ENCODE assay signal across 17 cellular contexts in genomic region chrX:345020-345925, GRCh38. TPM values are rescaled to one million over a fixed set of nuclear protein-coding genes. Genes with fewer than 3 reads are reported as not detected.
A peak's percentile ranks its signal among the peaks of the same experiment; 100 is the strongest.
DNase-seq lines count a peak whose midpoint lies in the region; ATAC-seq and TF ChIP-seq lines count a peak whose summit lies in the region.
"Had no signal": no experiment of that assay in that cellular context is flagged by ENCODE, and none has a peak within 500 bp of the region (broad histone marks: within the 10 kb centered on the region; RNA-seq: fewer than 3 reads in every experiment).

No MANE protein-coding gene starts in this region.

- H3K4me3 ChIP-seq in spleen = no peak overlapping the region

- H3K27ac ChIP-seq in spleen = no peak overlapping the region
- H3K27ac ChIP-seq: 22Rv1 had no signal

- WGBS in spleen, 5 donors = 94 to 96% (median 95%) methylated on average over 47 to 63 of the region's 63 CpGs

- H3K36me3 ChIP-seq in spleen = peaks cover 0 to 53% (median 12%) of the 10 kb centered on the region in 6 donors

- no peak for TF ChIP-seq POLR2A in spleen (IDR thresholded peaks at IDR 0.05)

- peaks cover 0 to 14% (median 3%) of the 10 kb centered on the region in 6 donors for H3K4me1 ChIP-seq in spleen

- peaks cover 29% of the 10 kb centered on the region for H3K36me3 Mint-ChIP-seq in activated CD8-positive, alpha-beta memory T cell treated with anti-CD3 and anti-CD28 coated beads, Interleukin-2, amount 10 ng/mL, durations not matched to agents 7 days and 5 days

- no peaks in the 10 kb centered on the region for H3K9me3 ChIP-seq in spleen

- H3K9me3 Mint-ChIP-seq in activated CD8-positive, alpha-beta memory T cell treated with anti-CD3 and anti-CD28 coated beads, Interleukin-2, amount 10 ng/mL, durations not matched to agents 7 days and 5 days (ENCODE audit: low read depth) = peaks cover 6% of the 10 kb centered on the region
- H3K9me3 Mint-ChIP-seq: CD4-positive, alpha-beta T cell had no signal

- peak; percentile 9 for DNase-seq in activated CD8-positive, alpha-beta memory T cell treated with anti-CD3 and anti-CD28 coated beads, Interleukin-2, amount 50 U/mL, for 4 hours
- DNase-seq in activated CD8-positive, alpha-beta memory T cell treated with anti-CD3 and anti-CD28 coated beads, Interleukin-2, amount 10 ng/mL, durations not matched to agents 7 days and 5 days = no peak
- DNase-seq in cardiac septum (ENCODE audit: low spot score) (peak; percentile 51), mesenteric fat pad (ENCODE audit: low spot score) (peak; percentile 87), spleen (peak; percentile 43), islet precursor cell (no peak)
- DNase-seq: CD4-positive, alpha-beta T cell; EL; H9; NCI-H1105; NCI-H187; NCI-H446; NCI-H69 had no signal

- no peaks in the 10 kb centered on the region for H3K27me3 Mint-ChIP-seq in activated CD8-positive, alpha-beta memory T cell treated with anti-CD3 and anti-CD28 coated beads, Interleukin-2, amount 10 ng/mL, durations not matched to agents 7 days and 5 days
- H3K27me3 Mint-ChIP-seq: B cell; CD4-positive, alpha-beta T cell had no signal

- intact Hi-C loops in cardiac septum (cut with DNase I) = no loop called here
- intact Hi-C loops in spleen (cut with DNase I; ENCODE audit: low total_unique reads) = no loop called here

- CTCF ChIA-PET in activated CD8-positive, alpha-beta memory T cell treated with anti-CD3 and anti-CD28 coated beads, Interleukin-2, amount 10 ng/mL, durations not matched to agents 7 days and 5 days (lab: Charles Lee) = no interaction called here

- no peak for ATAC-seq in activated CD8-positive, alpha-beta memory T cell treated with anti-CD3 and anti-CD28 coated beads, Interleukin-2, amount 10 ng/mL, durations not matched to agents 7 days and 5 days
- ATAC-seq in HG02763 (IDR thresholded peaks at IDR 0.05; ENCODE audit: unreplicated experiment) (no peak), HG02571 (IDR thresholded peaks at IDR 0.05; ENCODE audit: unreplicated experiment) (no peak)

- H3K4me3 Mint-ChIP-seq in activated CD8-positive, alpha-beta memory T cell treated with anti-CD3 and anti-CD28 coated beads, Interleukin-2, amount 10 ng/mL, durations not matched to agents 7 days and 5 days = no peak overlapping the region
- H3K4me3 Mint-ChIP-seq: B cell; CD4-positive, alpha-beta T cell; H9 had no signal

- H3K27ac Mint-ChIP-seq in activated CD8-positive, alpha-beta memory T cell treated with anti-CD3 and anti-CD28 coated beads, Interleukin-2, amount 10 ng/mL, durations not matched to agents 7 days and 5 days = no peak overlapping the region
- H3K27ac Mint-ChIP-seq: B cell; CD4-positive, alpha-beta T cell; H9 had no signal

- TF ChIP-seq CTCF in spleen (IDR thresholded peaks at IDR 0.05 in 8 of 11, conservative IDR thresholded peaks at IDR 0.05 in 3 of 11) = no peak

- H3K4me1 Mint-ChIP-seq in activated CD8-positive, alpha-beta memory T cell treated with anti-CD3 and anti-CD28 coated beads, Interleukin-2, amount 10 ng/mL, durations not matched to agents 7 days and 5 days = no peaks in the 10 kb centered on the region
- H3K4me1 Mint-ChIP-seq: B cell had no signal

- H3K27me3 ChIP-seq in spleen (replicated peaks in 1 of 7) = no peaks in the 10 kb centered on the region

RNA-seq across cellular contexts. Expression of gene GTPBP6, which starts 26.7 kb away (rescaled TPM):
- 10 to 100 TPM; 53.2 to 57.2 TPM for total RNA-seq in activated CD8-positive, alpha-beta memory T cell treated with anti-CD3 and anti-CD28 coated beads, Interleukin-2, amount 10 ng/mL, durations not matched to agents 7 days and 5 days
- total RNA-seq in cardiac septum = 35.3 TPM
- 48.1 TPM for total RNA-seq in mesenteric fat pad
- total RNA-seq in spleen = 10 to 100 TPM; 25.4 to 50.4 (median 37.6) TPM
- 10 to 100 TPM; 43.8 to 69.4 (median 43.9) TPM for polyA plus RNA-seq in spleen

RNA-seq across cellular contexts. Expression of gene PPP2R3B, which starts 41.4 kb away (rescaled TPM):
- total RNA-seq in activated CD8-positive, alpha-beta memory T cell treated with anti-CD3 and anti-CD28 coated beads, Interleukin-2, amount 10 ng/mL, durations not matched to agents 7 days and 5 days = 10 to 100 TPM; 31.7 to 45.8 TPM
- 128 TPM for total RNA-seq in cardiac septum
- total RNA-seq in mesenteric fat pad = 7.3 TPM
- 10 to 100 TPM; 12.6 to 34.2 (median 24.4) TPM for total RNA-seq in spleen
- polyA plus RNA-seq in spleen = 10 to 100 TPM; 27.0 to 62.2 (median 45.8) TPM

Comparison
In these comparisons a context has a peak if more than half of its experiments do, and no peak if none do; other contexts are left out.
1. DNase-seq: peak in activated CD8-positive, alpha-beta memory T cell treated with anti-CD3 and anti-CD28 coated beads, Interleukin-2, amount 50 U/mL, for 4 hours (single experiment), cardiac septum (single experiment), mesenteric fat pad (single experiment) and spleen (single experiment); none in activated CD8-positive, alpha-beta memory T cell treated with anti-CD3 and anti-CD28 coated beads, Interleukin-2, amount 10 ng/mL, durations not matched to agents 7 days and 5 days (single experiment) and islet precursor cell (single experiment).